1 cellular context compared by ENCODE assay signal in the genomic region with DNA sequence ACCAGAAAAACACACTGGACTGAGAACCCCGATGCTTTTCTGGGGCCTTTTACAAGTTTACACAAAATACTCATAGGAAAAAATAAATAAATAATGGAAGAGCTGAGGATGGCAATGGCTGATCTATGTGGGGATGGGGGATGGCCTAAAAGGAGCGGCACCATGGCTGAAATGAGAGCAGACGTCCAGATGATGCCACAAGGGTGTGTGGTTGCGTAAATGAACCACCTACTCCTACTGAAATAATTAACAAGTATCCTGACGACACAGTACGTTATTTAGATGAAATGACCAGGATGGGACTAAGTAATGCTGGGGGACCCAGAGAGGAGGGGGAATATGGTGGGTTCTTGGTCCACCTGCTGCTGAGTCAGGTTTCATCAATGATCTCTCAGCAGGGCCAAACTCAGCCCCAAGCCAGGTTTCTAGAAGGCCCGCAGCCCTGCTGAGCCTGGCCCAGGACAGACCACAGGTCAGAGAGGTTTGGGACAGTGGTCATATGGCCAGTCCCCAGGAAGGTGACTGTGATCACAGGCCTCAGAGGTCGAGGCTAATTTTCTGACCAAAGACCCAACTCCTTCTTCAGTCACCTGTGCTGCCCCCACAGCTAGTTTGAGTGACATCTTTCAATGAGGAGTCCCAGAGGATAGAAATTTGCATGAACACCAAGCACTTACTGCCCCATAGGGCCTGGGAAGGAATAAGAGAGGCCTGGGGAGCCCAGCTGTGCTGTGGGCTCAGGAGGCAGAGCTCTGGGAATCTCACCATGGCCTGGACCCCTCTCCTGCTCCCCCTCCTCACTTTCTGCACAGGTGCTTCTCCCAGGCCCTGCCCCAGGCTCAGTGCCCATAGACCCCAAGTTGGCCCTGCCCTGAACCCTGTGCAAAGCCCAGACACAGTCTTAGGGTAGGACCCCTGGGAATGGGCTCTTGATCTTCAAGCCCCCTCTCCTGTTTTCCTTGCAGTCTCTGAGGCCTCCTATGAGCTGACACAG.
TF ChIP-seq lines count a peak whose summit lies in the region.

No MANE protein-coding gene starts in this region.

TF ChIP-seq in HepG2, 621 proteins besides CTCF, POLR2A, EP300 and RAD21 (continued from another document):
- no peak for TF ChIP-seq PLRG1 (conservative IDR thresholded peaks at IDR 0.05)
- TF ChIP-seq MTF2 (CRISPR knock-in tag; IDR thresholded peaks at IDR 0.05; ENCODE audit: borderline replicate concordance) = no peak
- TF ChIP-seq GATAD2A (CRISPR knock-in tag; IDR thresholded peaks at IDR 0.05) = no peak
- TF ChIP-seq HNF4G (IDR thresholded peaks at IDR 0.05; ENCODE audit: borderline replicate concordance, low read depth, low read length) = no peak
- no peak for TF ChIP-seq HNF4G (CRISPR knock-in tag; IDR thresholded peaks at IDR 0.05; ENCODE audit: borderline replicate concordance, low read depth)
- no peak for TF ChIP-seq ZBTB43 (CRISPR knock-in tag; conservative IDR thresholded peaks at IDR 0.05)
- no peak for TF ChIP-seq ZNF615 (CRISPR knock-in tag; IDR thresholded peaks at IDR 0.05; ENCODE audit: borderline replicate concordance)
- TF ChIP-seq KDM2A (CRISPR knock-in tag; IDR thresholded peaks at IDR 0.05; ENCODE audit: borderline replicate concordance, low read depth) = no peak
- no peak for TF ChIP-seq ZFP90 (CRISPR knock-in tag; IDR thresholded peaks at IDR 0.05; ENCODE audit: borderline replicate concordance)
- no peak for TF ChIP-seq ARNT (IDR thresholded peaks at IDR 0.05)
- TF ChIP-seq CBX1 (IDR thresholded peaks at IDR 0.05; ENCODE audit: low read depth) = no peak
- TF ChIP-seq TARDBP (CRISPR knock-in tag; IDR thresholded peaks at IDR 0.05) = no peak
- TF ChIP-seq, protein P1, sequence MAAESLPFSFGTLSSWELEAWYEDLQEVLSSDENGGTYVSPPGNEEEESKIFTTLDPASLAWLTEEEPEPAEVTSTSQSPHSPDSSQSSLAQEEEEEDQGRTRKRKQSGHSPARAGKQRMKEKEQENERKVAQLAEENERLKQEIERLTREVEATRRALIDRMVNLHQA (CRISPR knock-in tag; IDR thresholded peaks at IDR 0.05) = no peak
- no peak for TF ChIP-seq PHF8 (CRISPR knock-in tag; IDR thresholded peaks at IDR 0.05)
- TF ChIP-seq ZNF850 (CRISPR knock-in tag; conservative IDR thresholded peaks at IDR 0.05) = no peak
- TF ChIP-seq, protein P2, sequence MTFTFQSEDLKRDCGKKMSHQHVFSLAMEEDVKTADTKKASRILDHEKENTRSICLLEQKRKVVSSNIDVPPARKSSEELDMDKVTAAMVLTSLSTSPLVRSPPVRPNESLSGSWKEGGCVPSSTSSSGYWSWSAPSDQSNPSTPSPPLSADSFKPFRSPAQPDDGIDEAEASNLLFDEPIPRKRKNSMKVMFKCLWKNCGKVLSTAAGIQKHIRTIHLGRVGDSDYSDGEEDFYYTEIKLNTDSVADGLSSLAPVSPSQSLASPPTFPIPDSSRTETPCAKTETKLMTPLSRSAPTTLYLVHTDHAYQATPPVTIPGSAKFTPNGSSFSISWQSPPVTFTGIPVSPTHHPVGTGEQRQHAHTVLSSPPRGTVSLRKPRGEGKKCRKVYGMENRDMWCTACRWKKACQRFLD (CRISPR knock-in tag; IDR thresholded peaks at IDR 0.05; ENCODE audit: borderline replicate concordance) = no peak
- no peak for TF ChIP-seq ZNF235 (CRISPR knock-in tag; IDR thresholded peaks at IDR 0.05; ENCODE audit: borderline replicate concordance)
TF ChIP-seq in HepG2: peak in this region for 0.
